ENCODE assay signal across 29 cellular contexts in the genomic region with DNA sequence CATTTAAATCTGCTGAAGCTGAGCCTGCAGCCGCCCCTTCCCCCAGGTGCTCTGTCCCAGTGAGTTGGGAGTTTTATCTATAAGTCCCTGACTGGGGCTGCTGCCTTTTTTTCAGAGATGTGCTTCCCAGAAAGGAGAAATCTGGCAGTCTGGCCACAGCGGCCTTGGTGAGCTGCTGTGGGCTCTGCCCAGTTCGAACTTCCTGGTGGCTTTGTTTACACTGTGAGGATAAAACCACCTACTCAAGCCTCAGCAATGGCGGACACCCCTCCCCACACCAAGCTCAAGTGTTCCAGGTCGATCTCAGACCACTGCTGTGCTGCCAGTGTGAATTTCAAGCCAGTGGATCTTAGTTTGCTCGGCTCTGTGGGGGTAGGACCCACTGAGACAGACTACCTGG.
"Had no signal": no experiment of that assay in that cellular context is flagged by ENCODE, and none has a peak within 500 bp of the region (broad histone marks: within the 10 kb centered on the region; RNA-seq: fewer than 3 reads in every experiment).

No MANE protein-coding gene starts in this region.

- DNase-seq: activated CD4-positive, alpha-beta memory T cell treated with anti-CD3 and anti-CD28 coated beads, Interleukin-2, amount 10 ng/mL, durations not matched to agents 7 days and 5 days; activated CD4-positive, alpha-beta T cell treated with anti-CD3 and anti-CD28 coated beads, Interleukin-2, amount 10 ng/mL, durations not matched to agents 7 days and 5 days; activated CD4-positive, CD25-positive, alpha-beta regulatory T cell treated with anti-CD3 and anti-CD28 coated beads, Interleukin-2, amount 50 U/mL, for 72 hours; activated CD8-positive, alpha-beta memory T cell treated with anti-CD3 and anti-CD28 coated beads, Interleukin-2, amount 50 U/mL, for 48 hours; activated gamma-delta T cell; activated naive CD4-positive, alpha-beta T cell treated with anti-CD3 and anti-CD28 coated beads, Interleukin-2, amount 50 U/mL, for 16 hours; activated T-cell treated with anti-CD3 and anti-CD28 coated beads, Interleukin-2, amount 50 U/mL, for 24 hours; amniotic stem cell; brain microvascular endothelial cell; dorsolateral prefrontal cortex; effector memory CD8-positive, alpha-beta T cell; foreskin fibroblast; heart right ventricle; kidney glomerular epithelial cell; left ventricle myocardium inferior; naive thymus-derived CD4-positive, alpha-beta T cell; occipital lobe; psoas muscle; stimulated activated CD4-positive, alpha-beta T cell treated with anti-CD3 and anti-CD28 coated beads, Interleukin-15, amount 100 ng/mL, for 24 hours; stimulated activated CD4-positive, alpha-beta T cell treated with anti-CD3 and anti-CD28 coated beads, Interleukin-2, amount 100 ng/mL, for 24 hours; stimulated activated naive B cell treated with anti-CD40 and anti-IgM and Interleukin-4, amounts not matched to agents 10 μg/mL and 1 μg/mL and 100 μg/mL, for 72 hours; stomach; T-helper 17 cell; T1000; thyroid gland; upper lobe of right lung had no signal

- ATAC-seq: effector memory CD8-positive, alpha-beta T cell; heart right ventricle; naive thymus-derived CD4-positive, alpha-beta T cell; psoas muscle; stimulated activated naive B cell treated with anti-CD40 and anti-IgM and Interleukin-4, amounts not matched to agents 10 μg/mL and 1 μg/mL and 100 μg/mL, for 72 hours; T-helper 17 cell; upper lobe of right lung had no signal

- H3K9ac ChIP-seq: parathyroid adenoma had no signal

- H3K36me3 ChIP-seq: brain microvascular endothelial cell, heart right ventricle, left ventricle myocardium inferior, stomach, thyroid gland, upper lobe of right lung had no signal

- H3K9me3 ChIP-seq: heart right ventricle, left ventricle myocardium inferior, psoas muscle, stomach, thyroid gland, upper lobe of right lung had no signal

- H3K27ac ChIP-seq: brain microvascular endothelial cell, coronary artery, dorsolateral prefrontal cortex, heart right ventricle, left ventricle myocardium inferior, parathyroid adenoma, psoas muscle, stomach, thyroid gland, upper lobe of right lung had no signal

- H3K4me1 ChIP-seq: heart right ventricle, left ventricle myocardium inferior, parathyroid adenoma, psoas muscle, upper lobe of right lung had no signal

- H3K4me3 ChIP-seq: coronary artery, dorsolateral prefrontal cortex, heart right ventricle, left ventricle myocardium inferior, lung, psoas muscle, stomach, thyroid gland, upper lobe of right lung had no signal

- H3K27me3 ChIP-seq: brain microvascular endothelial cell, thyroid gland, upper lobe of right lung had no signal

- H2AFZ ChIP-seq: parathyroid adenoma had no signal
